In the genomic region with DNA sequence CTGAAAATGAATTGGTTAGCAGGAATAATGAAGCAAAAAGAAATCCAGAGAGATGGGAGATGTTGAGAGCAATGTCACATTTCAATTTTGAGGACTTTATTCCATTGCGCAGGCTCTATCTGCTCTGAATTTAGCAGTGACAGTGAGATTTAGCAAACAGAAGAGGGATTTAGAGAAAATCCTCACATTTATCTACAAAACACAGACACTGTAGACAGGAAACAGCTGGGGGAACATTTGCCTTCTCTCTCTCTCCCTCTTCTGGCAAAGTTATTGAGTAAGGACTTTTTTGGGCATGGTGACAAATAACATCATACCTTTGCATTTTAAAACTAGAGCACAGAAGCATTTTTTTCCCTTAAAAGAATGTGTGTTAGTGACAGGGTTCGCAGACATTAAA, we compare ENCODE assay signal across 1 cellular context.
A peak's percentile ranks its signal among the peaks of the same experiment; 100 is the strongest.
TF ChIP-seq lines count a peak whose summit lies in the region.

IGF1 (minus strand) TSS at position 163 of the 400 bp plus-strand sequence. CDS start 182 bp downstream, outside the sequence.

TF ChIP-seq in K562, 482 proteins besides CTCF, POLR2A, EP300 and RAD21 (continued from another document and continues in another):
- TF ChIP-seq ZNF277 (CRISPR knock-in tag; IDR thresholded peaks at IDR 0.05; ENCODE audit: borderline replicate concordance): no peak
- no peak for TF ChIP-seq ZNF696 (CRISPR knock-in tag; conservative IDR thresholded peaks at IDR 0.05)
- no peak for TF ChIP-seq ILF3 (IDR thresholded peaks at IDR 0.05; ENCODE audit: borderline replicate concordance)
- no peak for TF ChIP-seq GTF2E2 (tag; IDR thresholded peaks at IDR 0.05)
- no peak for TF ChIP-seq KDM4B (IDR thresholded peaks at IDR 0.05; ENCODE audit: borderline replicate concordance in 2 of 2, low read depth in 1 of 2)
- no peak for TF ChIP-seq NUFIP1 (IDR thresholded peaks at IDR 0.05; ENCODE audit: partially characterized antibody)
- TF ChIP-seq ZSCAN32 (CRISPR knock-in tag; IDR thresholded peaks at IDR 0.05): no peak
- TF ChIP-seq ZNF3 (CRISPR knock-in tag; IDR thresholded peaks at IDR 0.05): no peak
- TF ChIP-seq FOXA1 (IDR thresholded peaks at IDR 0.05; ENCODE audit: borderline replicate concordance): no peak
- no peak for TF ChIP-seq ZNF699 (CRISPR knock-in tag; IDR thresholded peaks at IDR 0.05; ENCODE audit: insufficient replicate concordance)
- TF ChIP-seq ZNF76 (CRISPR knock-in tag; IDR thresholded peaks at IDR 0.05; ENCODE audit: borderline replicate concordance): no peak
- TF ChIP-seq FOXJ2 (tag; IDR thresholded peaks at IDR 0.05): no peak
- no peak for TF ChIP-seq PTTG1 (tag; IDR thresholded peaks at IDR 0.05; ENCODE audit: low read depth)
- TF ChIP-seq TBP (optimal IDR thresholded peaks at IDR 0.05; ENCODE audit: low read depth, low read length): peak; percentile 22
- TF ChIP-seq U2AF1 (optimal IDR thresholded peaks at IDR 0.05; ENCODE audit: low read depth, low read length): no peak
- peak; percentile 79 for TF ChIP-seq NCOR1 (IDR thresholded peaks at IDR 0.05)
- no peak; the same call in 1 of the 2 replicates for TF ChIP-seq HLTF (IDR thresholded peaks at IDR 0.05)
- no peak for TF ChIP-seq WHSC1 (IDR thresholded peaks at IDR 0.05; ENCODE audit: low read length)
- TF ChIP-seq ZC3H4 (CRISPR knock-in tag; IDR thresholded peaks at IDR 0.05; ENCODE audit: borderline replicate concordance): no peak
- TF ChIP-seq MEF2A (IDR thresholded peaks at IDR 0.05; ENCODE audit: control insufficient read depth, low read depth, low read length): no peak
- peak; percentile 71 for TF ChIP-seq DPF2 (IDR thresholded peaks at IDR 0.05)
- peak; percentile 53; the same call in 1 of the 2 replicates for TF ChIP-seq ZNF24 (IDR thresholded peaks at IDR 0.05)
- TF ChIP-seq RUNX1 (IDR thresholded peaks at IDR 0.05; ENCODE audit: low read depth): no peak
- TF ChIP-seq, protein P1, sequence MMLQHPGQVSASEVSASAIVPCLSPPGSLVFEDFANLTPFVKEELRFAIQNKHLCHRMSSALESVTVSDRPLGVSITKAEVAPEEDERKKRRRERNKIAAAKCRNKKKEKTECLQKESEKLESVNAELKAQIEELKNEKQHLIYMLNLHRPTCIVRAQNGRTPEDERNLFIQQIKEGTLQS (IDR thresholded peaks at IDR 0.05): no peak
- TF ChIP-seq, protein P1 (CRISPR knock-in tag; conservative IDR thresholded peaks at IDR 0.05): no peak
- no peak for TF ChIP-seq KLF6 (CRISPR knock-in tag; IDR thresholded peaks at IDR 0.05; ENCODE audit: borderline replicate concordance)
- no peak for TF ChIP-seq ZNF655 (CRISPR knock-in tag; IDR thresholded peaks at IDR 0.05)
- 0 out of 2 replicates have a peak, but pooled peaks have one; percentile 30 for TF ChIP-seq FOSL1 (tag; conservative IDR thresholded peaks at IDR 0.05)
- no peak for TF ChIP-seq ZKSCAN8 (CRISPR knock-in tag; IDR thresholded peaks at IDR 0.05)
- no peak for TF ChIP-seq HCFC1 (IDR thresholded peaks at IDR 0.05; ENCODE audit: low read depth, low read length)
- no peak for TF ChIP-seq RBBP5 (IDR thresholded peaks at IDR 0.05; ENCODE audit: borderline replicate concordance, insufficient read depth, low read length, poor library complexity, severe bottlenecking)
- TF ChIP-seq GATA2 (CRISPR knock-in tag; IDR thresholded peaks at IDR 0.05): no peak
- TF ChIP-seq BCOR (IDR thresholded peaks at IDR 0.05): no peak
- TF ChIP-seq TCF3 (CRISPR knock-in tag; IDR thresholded peaks at IDR 0.05): peak; percentile 71
- no peak for TF ChIP-seq HES1 (IDR thresholded peaks at IDR 0.05; ENCODE audit: low read depth)
- no peak for TF ChIP-seq ZNF134 (CRISPR knock-in tag; conservative IDR thresholded peaks at IDR 0.05)
- no peak for TF ChIP-seq NFATC3 (IDR thresholded peaks at IDR 0.05)
- TF ChIP-seq ZNF212 (CRISPR knock-in tag; IDR thresholded peaks at IDR 0.05): no peak
- TF ChIP-seq OTX1 (CRISPR knock-in tag; IDR thresholded peaks at IDR 0.05): no peak
- no peak for TF ChIP-seq HDGF (IDR thresholded peaks at IDR 0.05)
- no peak for TF ChIP-seq RFX7 (CRISPR knock-in tag; IDR thresholded peaks at IDR 0.05)
- no peak for TF ChIP-seq NFRKB (IDR thresholded peaks at IDR 0.05; ENCODE audit: low read depth)
- no peak for TF ChIP-seq NCOA6 (IDR thresholded peaks at IDR 0.05)
- TF ChIP-seq, protein P2, sequence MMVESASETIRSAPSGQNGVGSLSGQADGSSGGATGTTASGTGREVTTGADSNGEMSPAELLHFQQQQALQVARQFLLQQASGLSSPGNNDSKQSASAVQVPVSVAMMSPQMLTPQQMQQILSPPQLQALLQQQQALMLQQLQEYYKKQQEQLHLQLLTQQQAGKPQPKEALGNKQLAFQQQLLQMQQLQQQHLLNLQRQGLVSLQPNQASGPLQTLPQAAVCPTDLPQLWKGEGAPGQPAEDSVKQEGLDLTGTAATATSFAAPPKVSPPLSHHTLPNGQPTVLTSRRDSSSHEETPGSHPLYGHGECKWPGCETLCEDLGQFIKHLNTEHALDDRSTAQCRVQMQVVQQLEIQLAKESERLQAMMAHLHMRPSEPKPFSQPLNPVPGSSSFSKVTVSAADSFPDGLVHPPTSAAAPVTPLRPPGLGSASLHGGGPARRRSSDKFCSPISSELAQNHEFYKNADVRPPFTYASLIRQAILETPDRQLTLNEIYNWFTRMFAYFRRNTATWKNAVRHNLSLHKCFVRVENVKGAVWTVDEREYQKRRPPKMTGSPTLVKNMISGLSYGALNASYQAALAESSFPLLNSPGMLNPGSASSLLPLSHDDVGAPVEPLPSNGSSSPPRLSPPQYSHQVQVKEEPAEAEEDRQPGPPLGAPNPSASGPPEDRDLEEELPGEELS (CRISPR knock-in tag; IDR thresholded peaks at IDR 0.05; ENCODE audit: borderline replicate concordance): no peak
- no peak for TF ChIP-seq CBX8 (IDR thresholded peaks at IDR 0.05; ENCODE audit: borderline replicate concordance, extremely low read depth, low read depth, low read length, poor library complexity, severe bottlenecking)
- no peak for TF ChIP-seq SFPQ (IDR thresholded peaks at IDR 0.05; ENCODE audit: low read depth, low read length)
- no peak for TF ChIP-seq GABPB1 (CRISPR knock-in tag; IDR thresholded peaks at IDR 0.05)
- no peak for TF ChIP-seq CREBBP (IDR thresholded peaks at IDR 0.05; ENCODE audit: low read depth, low read length)
- TF ChIP-seq, protein P3, sequence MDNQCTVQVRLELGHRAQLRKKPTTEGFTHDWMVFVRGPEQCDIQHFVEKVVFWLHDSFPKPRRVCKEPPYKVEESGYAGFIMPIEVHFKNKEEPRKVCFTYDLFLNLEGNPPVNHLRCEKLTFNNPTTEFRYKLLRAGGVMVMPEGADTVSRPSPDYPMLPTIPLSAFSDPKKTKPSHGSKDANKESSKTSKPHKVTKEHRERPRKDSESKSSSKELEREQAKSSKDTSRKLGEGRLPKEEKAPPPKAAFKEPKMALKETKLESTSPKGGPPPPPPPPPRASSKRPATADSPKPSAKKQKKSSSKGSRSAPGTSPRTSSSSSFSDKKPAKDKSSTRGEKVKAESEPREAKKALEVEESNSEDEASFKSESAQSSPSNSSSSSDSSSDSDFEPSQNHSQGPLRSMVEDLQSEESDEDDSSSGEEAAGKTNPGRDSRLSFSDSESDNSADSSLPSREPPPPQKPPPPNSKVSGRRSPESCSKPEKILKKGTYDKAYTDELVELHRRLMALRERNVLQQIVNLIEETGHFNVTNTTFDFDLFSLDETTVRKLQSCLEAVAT (IDR thresholded peaks at IDR 0.05): peak in 1 of 2 experiments; percentile 48; a peak in 1 of 4 replicates
- peak; percentile 64 for TF ChIP-seq MEIS2 (IDR thresholded peaks at IDR 0.05; ENCODE audit: partially characterized antibody)
- TF ChIP-seq ZNF165 (CRISPR knock-in tag; IDR thresholded peaks at IDR 0.05; ENCODE audit: borderline replicate concordance): no peak
- TF ChIP-seq FOXA3 (CRISPR knock-in tag; conservative IDR thresholded peaks at IDR 0.05 in 1 of 2, IDR thresholded peaks at IDR 0.05 in 1 of 2): peak in 1 of 2 experiments; percentile 45; a peak in 1 of 4 replicates
- TF ChIP-seq, protein P4, sequence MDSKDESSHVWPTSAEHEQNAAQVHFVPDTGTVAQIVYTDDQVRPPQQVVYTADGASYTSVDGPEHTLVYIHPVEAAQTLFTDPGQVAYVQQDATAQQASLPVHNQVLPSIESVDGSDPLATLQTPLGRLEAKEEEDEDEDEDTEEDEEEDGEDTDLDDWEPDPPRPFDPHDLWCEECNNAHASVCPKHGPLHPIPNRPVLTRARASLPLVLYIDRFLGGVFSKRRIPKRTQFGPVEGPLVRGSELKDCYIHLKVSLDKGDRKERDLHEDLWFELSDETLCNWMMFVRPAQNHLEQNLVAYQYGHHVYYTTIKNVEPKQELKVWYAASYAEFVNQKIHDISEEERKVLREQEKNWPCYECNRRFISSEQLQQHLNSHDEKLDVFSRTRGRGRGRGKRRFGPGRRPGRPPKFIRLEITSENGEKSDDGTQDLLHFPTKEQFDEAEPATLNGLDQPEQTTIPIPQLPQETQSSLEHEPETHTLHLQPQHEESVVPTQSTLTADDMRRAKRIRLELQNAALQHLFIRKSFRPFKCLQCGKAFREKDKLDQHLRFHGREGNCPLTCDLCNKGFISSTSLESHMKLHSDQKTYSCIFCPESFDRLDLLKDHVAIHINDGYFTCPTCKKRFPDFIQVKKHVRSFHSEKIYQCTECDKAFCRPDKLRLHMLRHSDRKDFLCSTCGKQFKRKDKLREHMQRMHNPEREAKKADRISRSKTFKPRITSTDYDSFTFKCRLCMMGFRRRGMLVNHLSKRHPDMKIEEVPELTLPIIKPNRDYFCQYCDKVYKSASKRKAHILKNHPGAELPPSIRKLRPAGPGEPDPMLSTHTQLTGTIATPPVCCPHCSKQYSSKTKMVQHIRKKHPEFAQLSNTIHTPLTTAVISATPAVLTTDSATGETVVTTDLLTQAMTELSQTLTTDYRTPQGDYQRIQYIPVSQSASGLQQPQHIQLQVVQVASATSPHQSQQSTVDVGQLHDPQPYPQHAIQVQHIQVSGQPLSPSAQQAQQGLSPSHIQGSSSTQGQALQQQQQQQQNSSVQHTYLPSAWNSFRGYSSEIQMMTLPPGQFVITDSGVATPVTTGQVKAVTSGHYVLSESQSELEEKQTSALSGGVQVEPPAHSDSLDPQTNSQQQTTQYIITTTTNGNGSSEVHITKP (IDR thresholded peaks at IDR 0.05; ENCODE audit: partially characterized antibody): no peak
- no peak for TF ChIP-seq KAT8 (IDR thresholded peaks at IDR 0.05; ENCODE audit: low read depth)
- peak; percentile 59; the same call in 1 of the 2 replicates for TF ChIP-seq TFAP4 (CRISPR knock-in tag; IDR thresholded peaks at IDR 0.05; ENCODE audit: borderline replicate concordance)
- no peak for TF ChIP-seq HNRNPUL1 (IDR thresholded peaks at IDR 0.05; ENCODE audit: low read length)
- TF ChIP-seq NFE2 (IDR thresholded peaks at IDR 0.05; ENCODE audit: low read depth): no peak
- TF ChIP-seq NRF1 (conservative IDR thresholded peaks at IDR 0.05 in 1 of 2, IDR thresholded peaks at IDR 0.05 in 1 of 2): peak; percentile 76 to 80
- TF ChIP-seq ZFP36 (IDR thresholded peaks at IDR 0.05; ENCODE audit: low read depth, low read length, partially characterized antibody): no peak
- TF ChIP-seq CEBPG (CRISPR knock-in tag; IDR thresholded peaks at IDR 0.05): no peak
- TF ChIP-seq CEBPG (tag; conservative IDR thresholded peaks at IDR 0.05 in 1 of 2, IDR thresholded peaks at IDR 0.05 in 1 of 2): 0 out of 4 replicates have a peak, but pooled peaks have one; percentile 14 to 17
